1 cellular context compared by ENCODE assay signal in the genomic region with DNA sequence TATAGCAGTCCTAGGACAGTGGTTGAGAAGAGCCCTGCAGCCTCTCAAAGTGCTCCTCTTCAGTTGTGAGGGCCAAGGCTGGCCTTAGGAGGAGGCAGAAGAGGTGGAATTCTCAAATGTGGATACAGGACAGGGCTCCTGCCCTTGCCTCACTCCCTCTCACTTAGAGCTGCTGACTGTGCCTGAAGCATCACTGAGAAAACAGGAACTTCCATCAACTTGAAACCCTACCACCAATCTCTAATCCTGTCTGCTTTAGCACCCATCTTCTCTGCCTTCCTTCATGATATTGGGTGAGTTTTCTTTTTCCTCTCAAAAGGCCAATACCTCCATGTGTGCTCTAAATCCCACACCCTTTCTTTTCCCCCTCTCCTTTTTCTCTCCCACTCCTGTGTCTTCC.
TF ChIP-seq lines count a peak whose summit lies in the region.

No MANE protein-coding gene starts in this region.

TF ChIP-seq in IMR-90, 13 proteins besides CTCF, POLR2A, EP300 and RAD21:
- TF ChIP-seq CHD1 (IDR thresholded peaks at IDR 0.05; ENCODE audit: low read depth, low read length): no peak
- TF ChIP-seq, protein P1, sequence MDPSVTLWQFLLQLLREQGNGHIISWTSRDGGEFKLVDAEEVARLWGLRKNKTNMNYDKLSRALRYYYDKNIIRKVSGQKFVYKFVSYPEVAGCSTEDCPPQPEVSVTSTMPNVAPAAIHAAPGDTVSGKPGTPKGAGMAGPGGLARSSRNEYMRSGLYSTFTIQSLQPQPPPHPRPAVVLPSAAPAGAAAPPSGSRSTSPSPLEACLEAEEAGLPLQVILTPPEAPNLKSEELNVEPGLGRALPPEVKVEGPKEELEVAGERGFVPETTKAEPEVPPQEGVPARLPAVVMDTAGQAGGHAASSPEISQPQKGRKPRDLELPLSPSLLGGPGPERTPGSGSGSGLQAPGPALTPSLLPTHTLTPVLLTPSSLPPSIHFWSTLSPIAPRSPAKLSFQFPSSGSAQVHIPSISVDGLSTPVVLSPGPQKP (IDR thresholded peaks at IDR 0.05; ENCODE audit: borderline replicate concordance, low read depth, low read length): no peak
- TF ChIP-seq SMC3 (IDR thresholded peaks at IDR 0.05; ENCODE audit: low read depth, low read length): no peak
- TF ChIP-seq MAFK (IDR thresholded peaks at IDR 0.05; ENCODE audit: low read depth, low read length): no peak
- TF ChIP-seq RFX5 (IDR thresholded peaks at IDR 0.05; ENCODE audit: low read depth, low read length): no peak
- no peak for TF ChIP-seq BHLHE40 (IDR thresholded peaks at IDR 0.05; ENCODE audit: low read depth, low read length)
- TF ChIP-seq RCOR1 (IDR thresholded peaks at IDR 0.05; ENCODE audit: insufficient replicate concordance, low read length): no peak
- no peak for TF ChIP-seq USF2 (IDR thresholded peaks at IDR 0.05; ENCODE audit: low read depth, low read length)
- TF ChIP-seq FOS (IDR thresholded peaks at IDR 0.05; ENCODE audit: low read depth, low read length): no peak
- TF ChIP-seq MAZ (IDR thresholded peaks at IDR 0.05; ENCODE audit: borderline replicate concordance, low read depth, low read length): no peak
- no peak for TF ChIP-seq MXI1 (IDR thresholded peaks at IDR 0.05; ENCODE audit: borderline replicate concordance, low read depth, low read length)
- no peak for TF ChIP-seq NFE2L2 (IDR thresholded peaks at IDR 0.05; ENCODE audit: low read depth, low read length)
- no peak for TF ChIP-seq CEBPB (IDR thresholded peaks at IDR 0.05; ENCODE audit: low read depth, low read length)
